2 cellular contexts compared by ENCODE assay signal in the genomic region with DNA sequence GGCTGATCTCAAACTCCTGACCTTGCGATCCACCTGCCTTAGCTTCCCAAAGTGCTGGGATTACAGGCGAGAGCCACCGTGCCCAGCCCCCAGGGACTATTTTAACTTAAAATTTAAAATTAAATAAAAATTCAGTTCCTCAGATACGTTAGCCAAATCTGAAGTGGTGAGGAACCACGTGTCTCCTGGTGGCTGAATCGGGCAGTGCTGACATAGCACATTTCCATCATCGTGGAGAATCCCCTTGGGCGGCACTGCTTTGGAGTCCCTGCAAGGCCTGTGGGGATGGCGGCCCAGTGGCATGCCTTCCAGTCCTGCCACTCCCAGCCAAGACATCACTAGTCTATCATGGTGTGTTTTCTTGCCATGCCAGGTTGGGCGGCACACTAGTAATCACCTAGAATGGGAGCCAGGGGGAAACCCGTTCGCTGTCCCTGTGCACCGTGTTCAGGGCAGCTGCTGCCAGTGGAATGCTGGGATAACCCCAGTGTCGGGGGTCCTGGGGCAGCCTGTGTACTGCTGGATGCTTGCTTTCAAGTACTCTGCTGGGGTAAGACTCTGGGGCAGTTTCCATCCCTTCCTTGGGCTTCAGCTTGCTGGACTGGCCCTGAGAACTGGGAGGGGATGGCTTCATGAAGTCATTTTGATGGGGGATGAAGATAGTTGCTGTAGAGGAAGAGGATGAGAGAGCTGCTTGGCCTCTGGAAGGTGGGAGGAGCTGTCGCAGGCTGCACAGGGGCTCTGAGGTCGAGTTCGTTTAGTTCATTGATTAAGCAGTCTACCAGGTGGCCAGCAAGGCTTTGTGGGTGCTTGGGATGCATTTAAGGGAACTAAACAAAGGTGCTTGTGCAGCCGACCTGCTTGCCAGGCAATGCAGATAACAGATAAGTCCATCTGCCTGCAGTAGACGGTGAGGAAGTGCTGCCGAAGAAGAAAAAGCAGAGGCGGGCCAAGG.
TF ChIP-seq lines count a peak whose summit lies in the region.

No MANE protein-coding gene starts in this region.

TF ChIP-seq in SK-N-SH, 30 proteins besides CTCF, POLR2A, EP300 and RAD21 (continued from another document):
- TF ChIP-seq, protein P1, sequence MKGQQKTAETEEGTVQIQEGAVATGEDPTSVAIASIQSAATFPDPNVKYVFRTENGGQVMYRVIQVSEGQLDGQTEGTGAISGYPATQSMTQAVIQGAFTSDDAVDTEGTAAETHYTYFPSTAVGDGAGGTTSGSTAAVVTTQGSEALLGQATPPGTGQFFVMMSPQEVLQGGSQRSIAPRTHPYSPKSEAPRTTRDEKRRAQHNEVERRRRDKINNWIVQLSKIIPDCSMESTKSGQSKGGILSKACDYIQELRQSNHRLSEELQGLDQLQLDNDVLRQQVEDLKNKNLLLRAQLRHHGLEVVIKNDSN (IDR thresholded peaks at IDR 0.05; ENCODE audit: borderline replicate concordance, low read depth): no peak
- TF ChIP-seq MEF2A (IDR thresholded peaks at IDR 0.05; ENCODE audit: borderline replicate concordance, low read depth): no peak
- TF ChIP-seq JUND (IDR thresholded peaks at IDR 0.05): no peak
- TF ChIP-seq, protein P2, sequence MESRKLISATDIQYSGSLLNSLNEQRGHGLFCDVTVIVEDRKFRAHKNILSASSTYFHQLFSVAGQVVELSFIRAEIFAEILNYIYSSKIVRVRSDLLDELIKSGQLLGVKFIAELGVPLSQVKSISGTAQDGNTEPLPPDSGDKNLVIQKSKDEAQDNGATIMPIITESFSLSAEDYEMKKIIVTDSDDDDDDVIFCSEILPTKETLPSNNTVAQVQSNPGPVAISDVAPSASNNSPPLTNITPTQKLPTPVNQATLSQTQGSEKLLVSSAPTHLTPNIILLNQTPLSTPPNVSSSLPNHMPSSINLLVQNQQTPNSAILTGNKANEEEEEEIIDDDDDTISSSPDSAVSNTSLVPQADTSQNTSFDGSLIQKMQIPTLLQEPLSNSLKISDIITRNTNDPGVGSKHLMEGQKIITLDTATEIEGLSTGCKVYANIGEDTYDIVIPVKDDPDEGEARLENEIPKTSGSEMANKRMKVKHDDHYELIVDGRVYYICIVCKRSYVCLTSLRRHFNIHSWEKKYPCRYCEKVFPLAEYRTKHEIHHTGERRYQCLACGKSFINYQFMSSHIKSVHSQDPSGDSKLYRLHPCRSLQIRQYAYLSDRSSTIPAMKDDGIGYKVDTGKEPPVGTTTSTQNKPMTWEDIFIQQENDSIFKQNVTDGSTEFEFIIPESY (IDR thresholded peaks at IDR 0.05; ENCODE audit: borderline replicate concordance, low read depth): no peak
- TF ChIP-seq YY1 (IDR thresholded peaks at IDR 0.05; ENCODE audit: low read depth): no peak
- no peak for TF ChIP-seq SIN3A (IDR thresholded peaks at IDR 0.05; ENCODE audit: borderline replicate concordance, low read depth, low read length)
- TF ChIP-seq EZH2phosphoT487 (IDR thresholded peaks at IDR 0.05; ENCODE audit: borderline replicate concordance, low read depth): no peak
- TF ChIP-seq, protein P3, sequence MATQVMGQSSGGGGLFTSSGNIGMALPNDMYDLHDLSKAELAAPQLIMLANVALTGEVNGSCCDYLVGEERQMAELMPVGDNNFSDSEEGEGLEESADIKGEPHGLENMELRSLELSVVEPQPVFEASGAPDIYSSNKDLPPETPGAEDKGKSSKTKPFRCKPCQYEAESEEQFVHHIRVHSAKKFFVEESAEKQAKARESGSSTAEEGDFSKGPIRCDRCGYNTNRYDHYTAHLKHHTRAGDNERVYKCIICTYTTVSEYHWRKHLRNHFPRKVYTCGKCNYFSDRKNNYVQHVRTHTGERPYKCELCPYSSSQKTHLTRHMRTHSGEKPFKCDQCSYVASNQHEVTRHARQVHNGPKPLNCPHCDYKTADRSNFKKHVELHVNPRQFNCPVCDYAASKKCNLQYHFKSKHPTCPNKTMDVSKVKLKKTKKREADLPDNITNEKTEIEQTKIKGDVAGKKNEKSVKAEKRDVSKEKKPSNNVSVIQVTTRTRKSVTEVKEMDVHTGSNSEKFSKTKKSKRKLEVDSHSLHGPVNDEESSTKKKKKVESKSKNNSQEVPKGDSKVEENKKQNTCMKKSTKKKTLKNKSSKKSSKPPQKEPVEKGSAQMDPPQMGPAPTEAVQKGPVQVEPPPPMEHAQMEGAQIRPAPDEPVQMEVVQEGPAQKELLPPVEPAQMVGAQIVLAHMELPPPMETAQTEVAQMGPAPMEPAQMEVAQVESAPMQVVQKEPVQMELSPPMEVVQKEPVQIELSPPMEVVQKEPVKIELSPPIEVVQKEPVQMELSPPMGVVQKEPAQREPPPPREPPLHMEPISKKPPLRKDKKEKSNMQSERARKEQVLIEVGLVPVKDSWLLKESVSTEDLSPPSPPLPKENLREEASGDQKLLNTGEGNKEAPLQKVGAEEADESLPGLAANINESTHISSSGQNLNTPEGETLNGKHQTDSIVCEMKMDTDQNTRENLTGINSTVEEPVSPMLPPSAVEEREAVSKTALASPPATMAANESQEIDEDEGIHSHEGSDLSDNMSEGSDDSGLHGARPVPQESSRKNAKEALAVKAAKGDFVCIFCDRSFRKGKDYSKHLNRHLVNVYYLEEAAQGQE (IDR thresholded peaks at IDR 0.05; ENCODE audit: low read depth, low read length): no peak
- no peak for TF ChIP-seq TAF1 (IDR thresholded peaks at IDR 0.05; ENCODE audit: borderline replicate concordance, low read depth, low read length)
- no peak for TF ChIP-seq RXRA (IDR thresholded peaks at IDR 0.05; ENCODE audit: borderline replicate concordance, low read depth)
TF ChIP-seq in SK-N-SH: peak in this region for 0.

TF ChIP-seq in SK-N-SH treated with all-trans-retinoic acid at 6 μM for 48 hours, 23 proteins besides CTCF, POLR2A, EP300 and RAD21:
- TF ChIP-seq, protein P4, sequence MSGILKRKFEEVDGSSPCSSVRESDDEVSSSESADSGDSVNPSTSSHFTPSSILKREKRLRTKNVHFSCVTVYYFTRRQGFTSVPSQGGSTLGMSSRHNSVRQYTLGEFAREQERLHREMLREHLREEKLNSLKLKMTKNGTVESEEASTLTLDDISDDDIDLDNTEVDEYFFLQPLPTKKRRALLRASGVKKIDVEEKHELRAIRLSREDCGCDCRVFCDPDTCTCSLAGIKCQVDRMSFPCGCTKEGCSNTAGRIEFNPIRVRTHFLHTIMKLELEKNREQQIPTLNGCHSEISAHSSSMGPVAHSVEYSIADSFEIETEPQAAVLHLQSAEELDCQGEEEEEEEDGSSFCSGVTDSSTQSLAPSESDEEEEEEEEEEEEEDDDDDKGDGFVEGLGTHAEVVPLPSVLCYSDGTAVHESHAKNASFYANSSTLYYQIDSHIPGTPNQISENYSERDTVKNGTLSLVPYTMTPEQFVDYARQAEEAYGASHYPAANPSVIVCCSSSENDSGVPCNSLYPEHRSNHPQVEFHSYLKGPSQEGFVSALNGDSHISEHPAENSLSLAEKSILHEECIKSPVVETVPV (CRISPR knock-in tag; IDR thresholded peaks at IDR 0.05): no peak
- TF ChIP-seq ZNF565 (CRISPR knock-in tag; conservative IDR thresholded peaks at IDR 0.05; ENCODE audit: low read depth) (no peak), SNAI2 (CRISPR knock-in tag; IDR thresholded peaks at IDR 0.05) (no peak), ESRRG (CRISPR knock-in tag; IDR thresholded peaks at IDR 0.05) (no peak), BACH2 (CRISPR knock-in tag; IDR thresholded peaks at IDR 0.05; ENCODE audit: borderline replicate concordance) (no peak), ZC3H10 (CRISPR knock-in tag; IDR thresholded peaks at IDR 0.05) (no peak)
